19 cellular contexts compared by ENCODE assay signal in the genomic region with DNA sequence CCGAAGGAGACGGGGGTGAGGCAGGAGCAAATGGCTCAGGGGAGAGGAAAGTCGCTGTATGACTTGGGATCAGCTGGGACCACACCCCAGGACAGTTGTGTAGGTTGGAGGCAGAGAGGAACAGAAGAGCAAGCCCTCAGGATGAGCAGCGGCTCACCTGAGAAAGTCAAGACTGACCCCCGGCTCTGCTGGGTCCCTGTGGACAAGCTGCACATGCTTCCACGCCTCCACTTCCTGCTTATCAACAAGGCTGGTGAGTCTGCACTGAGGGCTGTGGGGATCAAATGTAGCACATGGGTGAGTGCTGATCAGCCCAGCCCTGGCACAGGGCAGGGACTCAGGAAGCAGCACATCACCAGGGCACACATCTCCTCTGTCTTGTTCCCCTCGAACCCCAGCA.
"Had no signal": no experiment of that assay in that cellular context is flagged by ENCODE, and none has a peak within 500 bp of the region (broad histone marks: within the 10 kb centered on the region; RNA-seq: fewer than 3 reads in every experiment).

No MANE protein-coding gene starts in this region.

- H3K9me3 Mint-ChIP-seq: activated B cell treated with CpG ODN at 0.5 μM for 24 hours; activated CD4-positive, alpha-beta T cell treated with anti-CD3 and anti-CD28 coated beads, Interleukin-2, amount 10 ng/mL, durations not matched to agents 7 days and 5 days; memory B cell; nephron; T-helper 1 cell treated with Interleukin-12 subunit alpha and Interleukin-12 subunit beta and Interleukin-4 antibody, amounts not matched to agents 30 μg/mL and 1 μg/mL, for 36 hours had no signal

- H3K27ac ChIP-seq: brain microvascular endothelial cell, left lung, psoas muscle, right lobe of liver, stomach, thoracic aorta had no signal

- ATAC-seq: heart right ventricle, left lung, psoas muscle, right lobe of liver had no signal

- DNase-seq: activated B cell treated with CpG ODN at 0.5 μM for 24 hours; activated CD4-positive, alpha-beta T cell treated with anti-CD3 and anti-CD28 coated beads, Interleukin-2, amount 10 ng/mL, durations not matched to agents 7 days and 5 days; activated CD8-positive, alpha-beta memory T cell treated with anti-CD3 and anti-CD28 coated beads for 24 hours; activated effector memory CD4-positive, alpha-beta T cell treated with Interleukin-2 at 50 U/mL for 16 hours; activated T-cell treated with anti-CD3 and anti-CD28 coated beads for 4 hours; brain microvascular endothelial cell; heart right ventricle; islet precursor cell; left lung; psoas muscle; right lobe of liver; stomach had no signal

- H3K9me3 ChIP-seq: heart right ventricle, left lung, psoas muscle, right lobe of liver, stomach, thoracic aorta had no signal

- FAIRE-seq: frontal cortex, urothelium cell line had no signal

- H3K4me3 ChIP-seq: heart right ventricle, left lung, psoas muscle, right lobe of liver, stomach, thoracic aorta had no signal

- H3K36me3 ChIP-seq: brain microvascular endothelial cell, right lobe of liver had no signal

- H3K27me3 ChIP-seq: brain microvascular endothelial cell, heart right ventricle, left lung, right lobe of liver, stomach had no signal

- H3K27ac Mint-ChIP-seq: activated B cell treated with CpG ODN at 0.5 μM for 24 hours; activated CD4-positive, alpha-beta T cell treated with anti-CD3 and anti-CD28 coated beads, Interleukin-2, amount 10 ng/mL, durations not matched to agents 7 days and 5 days; activated naive CD8-positive, alpha-beta T cell had no signal

- H3K36me3 Mint-ChIP-seq: activated naive CD8-positive, alpha-beta T cell had no signal

- H3K27me3 Mint-ChIP-seq: activated B cell treated with CpG ODN at 0.5 μM for 24 hours; activated CD4-positive, alpha-beta T cell treated with anti-CD3 and anti-CD28 coated beads, Interleukin-2, amount 10 ng/mL, durations not matched to agents 7 days and 5 days; activated naive CD8-positive, alpha-beta T cell; memory B cell had no signal

- H3K4me3 Mint-ChIP-seq: activated B cell treated with CpG ODN at 0.5 μM for 24 hours; activated CD4-positive, alpha-beta T cell treated with anti-CD3 and anti-CD28 coated beads, Interleukin-2, amount 10 ng/mL, durations not matched to agents 7 days and 5 days; activated naive CD8-positive, alpha-beta T cell; memory B cell; nephron; T-helper 1 cell treated with Interleukin-12 subunit alpha and Interleukin-12 subunit beta and Interleukin-4 antibody, amounts not matched to agents 30 μg/mL and 1 μg/mL, for 36 hours had no signal
